In genomic region chr3:102190340-102190723, GRCh38 we compare ENCODE assay signal across 26 cellular contexts.
DNase-seq lines count a peak whose midpoint lies in the region; ATAC-seq and TF ChIP-seq lines count a peak whose summit lies in the region.
"Had no signal": no experiment of that assay in that cellular context is flagged by ENCODE, and none has a peak within 500 bp of the region (broad histone marks: within the 10 kb centered on the region; RNA-seq: fewer than 3 reads in every experiment).

No MANE protein-coding gene starts in this region.

- peaks cover 0 to 7% (median 0%) of the 10 kb centered on the region in 11 experiments; a peak in 1 of 22 replicates for H3K9me3 ChIP-seq in BLaER1 treated with 17β-estradiol and CSF1 and Interleukin-3, amounts not matched to agents 10 nM and 100 nM (replicated peaks in 1 of 11)
- H3K9me3 ChIP-seq in ascending aorta = no peaks in the 10 kb centered on the region
- no peaks in the 10 kb centered on the region for H3K9me3 ChIP-seq in skeletal muscle satellite cell (replicated peaks; ENCODE audit: low read length)
- H3K9me3 ChIP-seq: thoracic aorta, vagina had no signal

- H3K4me2 ChIP-seq in BLaER1 treated with 17β-estradiol and CSF1 and Interleukin-3, amounts not matched to agents 10 nM and 100 nM = peak overlapping the region in 6 of 11 experiments; percentile 44 to 77 (median 60); a peak in 10 of 22 replicates
- H3K4me2 ChIP-seq in skeletal muscle satellite cell (ENCODE audit: low read length) = peak overlapping the region; percentile 43

- no peak overlapping the region for H3K4me3 ChIP-seq in BLaER1 treated with 17β-estradiol and CSF1 and Interleukin-3, amounts not matched to agents 10 nM and 100 nM
- no peak overlapping the region for H3K4me3 ChIP-seq in ascending aorta
- peak overlapping the region; percentile 36 for H3K4me3 ChIP-seq in skeletal muscle satellite cell (ENCODE audit: low read length)
- H3K4me3 ChIP-seq: thoracic aorta, vagina had no signal

- peak overlapping the region in 3 of 11 experiments; percentile 3 to 11 (median 8); a peak in 1 of 22 replicates for H3K27ac ChIP-seq in BLaER1 treated with 17β-estradiol and CSF1 and Interleukin-3, amounts not matched to agents 10 nM and 100 nM
- peak overlapping the region; percentile 22 to 49 for H3K27ac ChIP-seq in ascending aorta
- H3K27ac ChIP-seq: vagina had no signal

- ATAC-seq in esophagus mucosa = peak; percentile 47

- no peak overlapping the region for H3K9ac ChIP-seq in BLaER1 treated with 17β-estradiol and CSF1 and Interleukin-3, amounts not matched to agents 10 nM and 100 nM
- no peak overlapping the region for H3K9ac ChIP-seq in skeletal muscle satellite cell (ENCODE audit: low read depth, low read length)

- H3K4me1 ChIP-seq in BLaER1 treated with 17β-estradiol and CSF1 and Interleukin-3, amounts not matched to agents 10 nM and 100 nM = peaks cover 0 to 55% (median 17%) of the 10 kb centered on the region in 10 experiments; a peak in 13 of 20 replicates
- peaks cover 0 to 4% of the 10 kb centered on the region in 2 donors for H3K4me1 ChIP-seq in ascending aorta
- H3K4me1 ChIP-seq in skeletal muscle satellite cell (ENCODE audit: control insufficient read depth, insufficient read depth, low read length) = peaks cover 16% of the 10 kb centered on the region

- no peak for DNase-seq in ascending aorta (ENCODE audit: low spot score in 2 of 2)
- DNase-seq in HPDE6-E6E7 (ENCODE audit: extremely low spot score) = no peak
- DNase-seq in NCI-H748 (lab: John Stamatoyannopoulos, UW; ENCODE audit: unreplicated experiment) = no peak
- DNase-seq in activated CD8-positive, alpha-beta memory T cell treated with anti-CD3 and anti-CD28 coated beads for 24 hours = no peak
- no peak for DNase-seq in stimulated activated CD4-positive, alpha-beta T cell treated with anti-CD3 and anti-CD28 coated beads, Interleukin-12 subunit alpha, Interleukin-12 subunit beta, amount 100 ng/mL, for 4 hours
- DNase-seq: activated CD4-positive, alpha-beta T cell treated with anti-CD3 and anti-CD28 coated beads for 48 hours; activated effector memory CD4-positive, alpha-beta T cell treated with anti-CD3 and anti-CD28 coated beads, Interleukin-2, amount 50 U/mL, for 16 hours; anterior cingulate cortex; CD4-positive, alpha-beta memory T cell; central memory CD4-positive, alpha-beta T cell; endodermal cell; immature natural killer cell; KG1; NCI-H1417 treated with DMSO at 0.1 percent for 48 hours; NCI-H2029 treated with DMSO at 0.1 percent for 48 hours; NCI-H526; retina; SHP77 treated with DMSO at 0.1 percent for 48 hours; small intestine; stimulated activated CD4-positive, alpha-beta T cell treated with anti-CD3 and anti-CD28 coated beads, Interleukin-1b, Interleukin-23, amount 100 ng/mL, for 48 hours; stimulated activated naive CD4-positive, alpha-beta T cell treated with Interleukin-2 at 50 U/mL for 16 hours had no signal

- TF ChIP-seq CTCF in ascending aorta (IDR thresholded peaks at IDR 0.05) = no peak

- H3K27me3 ChIP-seq in BLaER1 treated with 17β-estradiol and CSF1 and Interleukin-3, amounts not matched to agents 10 nM and 100 nM = no peaks in the 10 kb centered on the region
- no peaks in the 10 kb centered on the region for H3K27me3 ChIP-seq in ascending aorta
- no peaks in the 10 kb centered on the region for H3K27me3 ChIP-seq in skeletal muscle satellite cell (ENCODE audit: control insufficient read depth, insufficient read depth, low read length)
- H3K27me3 ChIP-seq: vagina had no signal

- H3K36me3 ChIP-seq in BLaER1 treated with 17β-estradiol and CSF1 and Interleukin-3, amounts not matched to agents 10 nM and 100 nM = no peaks in the 10 kb centered on the region
- H3K36me3 ChIP-seq in ascending aorta = no peaks in the 10 kb centered on the region
- no peaks in the 10 kb centered on the region for H3K36me3 ChIP-seq in skeletal muscle satellite cell (ENCODE audit: insufficient read depth, low read length)
- H3K36me3 ChIP-seq: thoracic aorta, vagina had no signal

- no peaks in the 10 kb centered on the region for H4K20me1 ChIP-seq in BLaER1 treated with 17β-estradiol and CSF1 and Interleukin-3, amounts not matched to agents 10 nM and 100 nM

- intact Hi-C loops in ascending aorta (cut with DNase I) = no loop called here
